In genomic region chr1:75589637-75590036, GRCh38 we compare ENCODE assay signal across 1 cellular context.
TF ChIP-seq lines count a peak whose summit lies in the region.

No MANE protein-coding gene starts in this region.

TF ChIP-seq in SK-N-SH, 30 proteins besides CTCF, POLR2A, EP300 and RAD21 (continued from another document):
- TF ChIP-seq, protein P1, sequence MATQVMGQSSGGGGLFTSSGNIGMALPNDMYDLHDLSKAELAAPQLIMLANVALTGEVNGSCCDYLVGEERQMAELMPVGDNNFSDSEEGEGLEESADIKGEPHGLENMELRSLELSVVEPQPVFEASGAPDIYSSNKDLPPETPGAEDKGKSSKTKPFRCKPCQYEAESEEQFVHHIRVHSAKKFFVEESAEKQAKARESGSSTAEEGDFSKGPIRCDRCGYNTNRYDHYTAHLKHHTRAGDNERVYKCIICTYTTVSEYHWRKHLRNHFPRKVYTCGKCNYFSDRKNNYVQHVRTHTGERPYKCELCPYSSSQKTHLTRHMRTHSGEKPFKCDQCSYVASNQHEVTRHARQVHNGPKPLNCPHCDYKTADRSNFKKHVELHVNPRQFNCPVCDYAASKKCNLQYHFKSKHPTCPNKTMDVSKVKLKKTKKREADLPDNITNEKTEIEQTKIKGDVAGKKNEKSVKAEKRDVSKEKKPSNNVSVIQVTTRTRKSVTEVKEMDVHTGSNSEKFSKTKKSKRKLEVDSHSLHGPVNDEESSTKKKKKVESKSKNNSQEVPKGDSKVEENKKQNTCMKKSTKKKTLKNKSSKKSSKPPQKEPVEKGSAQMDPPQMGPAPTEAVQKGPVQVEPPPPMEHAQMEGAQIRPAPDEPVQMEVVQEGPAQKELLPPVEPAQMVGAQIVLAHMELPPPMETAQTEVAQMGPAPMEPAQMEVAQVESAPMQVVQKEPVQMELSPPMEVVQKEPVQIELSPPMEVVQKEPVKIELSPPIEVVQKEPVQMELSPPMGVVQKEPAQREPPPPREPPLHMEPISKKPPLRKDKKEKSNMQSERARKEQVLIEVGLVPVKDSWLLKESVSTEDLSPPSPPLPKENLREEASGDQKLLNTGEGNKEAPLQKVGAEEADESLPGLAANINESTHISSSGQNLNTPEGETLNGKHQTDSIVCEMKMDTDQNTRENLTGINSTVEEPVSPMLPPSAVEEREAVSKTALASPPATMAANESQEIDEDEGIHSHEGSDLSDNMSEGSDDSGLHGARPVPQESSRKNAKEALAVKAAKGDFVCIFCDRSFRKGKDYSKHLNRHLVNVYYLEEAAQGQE (IDR thresholded peaks at IDR 0.05; ENCODE audit: low read depth, low read length): no peak
